8 cellular contexts compared by ENCODE assay signal in genomic region chr17:44014133-44014436, GRCh38. TPM values are rescaled to one million over a fixed set of nuclear protein-coding genes. Genes with fewer than 3 reads are reported as not detected.
A peak's percentile ranks its signal among the peaks of the same experiment; 100 is the strongest.
DNase-seq lines count a peak whose midpoint lies in the region; ATAC-seq and TF ChIP-seq lines count a peak whose summit lies in the region.

No MANE protein-coding gene starts in this region.

- H3K27me3 Mint-ChIP-seq in T-helper 1 cell treated with Interleukin-12 subunit alpha and Interleukin-12 subunit beta and Interleukin-4 antibody, amounts not matched to agents 30 μg/mL and 1 μg/mL, for 36 hours (ENCODE audit: low read depth) = no peaks in the 10 kb centered on the region

- ATAC-seq in left colon = peak; percentile 5

- H3K27ac ChIP-seq in adrenal gland (peak overlapping the region in 2 of 5 donors; percentile 48 to 79), testis (peak overlapping the region; percentile 49 to 73)

- H3K4me3 ChIP-seq in adrenal gland (peak overlapping the region in 3 of 4 donors; percentile 74 to 96 (median 86)), testis (peak overlapping the region; percentile 60 to 88)

- 9 to 33% (median 12%) methylated on average over 1 to 12 of the region's 12 CpGs for WGBS in adrenal gland, 4 donors
- 7 to 17% methylated on average over 4 to 12 of the region's 12 CpGs for WGBS in testis, 2 donors

- H3K27me3 ChIP-seq in adrenal gland = no peaks in the 10 kb centered on the region
- H3K27me3 ChIP-seq in testis = no peaks in the 10 kb centered on the region

- DNase-seq in T-helper 1 cell = no peak
- DNase-seq in adrenal gland = peak in 1 of 7 donors; percentile 21
- DNase-seq in left colon = peak in 1 of 2 donors; percentile 28
- DNase-seq in testis = no peak
- DNase-seq in SKM-1 (lab: John Stamatoyannopoulos, UW; ENCODE audit: unreplicated experiment) = no peak
- no peak for DNase-seq in head of caudate nucleus
- DNase-seq in HuH-7.5 (ENCODE audit: low spot score) = no peak

- TF ChIP-seq CTCF in adrenal gland (IDR thresholded peaks at IDR 0.05) (no peak), testis (IDR thresholded peaks at IDR 0.05) (no peak)

- H3K9me3 Mint-ChIP-seq in T-helper 1 cell treated with Interleukin-12 subunit alpha and Interleukin-12 subunit beta and Interleukin-4 antibody, amounts not matched to agents 30 μg/mL and 1 μg/mL, for 36 hours = no peaks in the 10 kb centered on the region

- H3K36me3 ChIP-seq in adrenal gland (replicated peaks in 1 of 2) (peaks cover 0 to 4% of the 10 kb centered on the region in 2 donors), testis (ENCODE audit: low read depth, missing control alignments) (no peaks in the 10 kb centered on the region)

- no peaks in the 10 kb centered on the region for H3K9me3 ChIP-seq in adrenal gland (replicated peaks in 1 of 3)
- H3K9me3 ChIP-seq in testis = no peaks in the 10 kb centered on the region

- intact Hi-C loops in adrenal gland (cut with DNase I) (no loop called here), left colon (cut with DNase I, micrococcal nuclease) (no loop called here), testis (cut with DNase I; ENCODE audit: low total_unique reads) (no loop called here), head of caudate nucleus (cut with DNase I) (loop anchor here (2.0 kb wide), 1 partner anchor 53 kb away; the partner anchor contains the start of gene LSM12)

- H3K4me1 ChIP-seq in adrenal gland (replicated peaks in 1 of 2) = peaks cover 9 to 10% of the 10 kb centered on the region in 2 donors
- peaks cover 9% of the 10 kb centered on the region for H3K4me1 ChIP-seq in testis

- peak overlapping the region; percentile 95 for H3K27ac Mint-ChIP-seq in T-helper 1 cell treated with Interleukin-12 subunit alpha and Interleukin-12 subunit beta and Interleukin-4 antibody, amounts not matched to agents 30 μg/mL and 1 μg/mL, for 36 hours

- H3K36me3 Mint-ChIP-seq in T-helper 1 cell treated with Interleukin-12 subunit alpha and Interleukin-12 subunit beta and Interleukin-4 antibody, amounts not matched to agents 30 μg/mL and 1 μg/mL, for 36 hours (ENCODE audit: low read depth) = peaks cover 6% of the 10 kb centered on the region

- H3K4me3 Mint-ChIP-seq in T-helper 1 cell treated with Interleukin-12 subunit alpha and Interleukin-12 subunit beta and Interleukin-4 antibody, amounts not matched to agents 30 μg/mL and 1 μg/mL, for 36 hours = peak overlapping the region; percentile 100

- H3K4me1 Mint-ChIP-seq in T-helper 1 cell treated with Interleukin-12 subunit alpha and Interleukin-12 subunit beta and Interleukin-4 antibody, amounts not matched to agents 30 μg/mL and 1 μg/mL, for 36 hours (ENCODE audit: low read depth) = peaks cover 14% of the 10 kb centered on the region

- TF ChIP-seq POLR2A in adrenal gland (IDR thresholded peaks at IDR 0.05) (no peak), testis (IDR thresholded peaks at IDR 0.05) (no peak)

RNA-seq across cellular contexts. Expression of gene TMEM101, which starts 0.7 kb away (rescaled TPM):
- total RNA-seq in adrenal gland (10 to 100 TPM; 20.4 to 51.9 (median 34.7) TPM), left colon (10 to 100 TPM; 25.9 to 30.4 TPM), testis (10 to 100 TPM; 38.4 to 63.3 TPM)
- polyA plus RNA-seq in adrenal gland (10 to 100 TPM; 12.4 to 19.1 (median 12.7) TPM), testis (ENCODE audit: insufficient read depth, low read depth, low replicate concordance) (51.1 TPM)

RNA-seq across cellular contexts. Expression of gene NAGS, which starts 9.7 kb away (rescaled TPM):
- total RNA-seq in adrenal gland = 1 to 10 TPM in 6 of 8 donors, under 1 TPM in 2; 0.66 to 4.4 (median 1.2) TPM
- polyA plus RNA-seq in adrenal gland = under 1 TPM; 0.37 to 0.88 (median 0.72) TPM
- total RNA-seq in left colon = 10 to 100 TPM in 1 of 2 donors, 1 to 10 TPM in 1; 9.2 to 13.8 TPM
- 1 to 10 TPM; 2.5 to 3.1 TPM for total RNA-seq in testis
- polyA plus RNA-seq in testis (ENCODE audit: insufficient read depth, low read depth, low replicate concordance) = 6.5 TPM

RNA-seq across cellular contexts. Expression of gene LSM12, which starts 52.4 kb away (rescaled TPM):
- 10 to 100 TPM; 19.8 to 53.0 (median 40.0) TPM for total RNA-seq in adrenal gland
- polyA plus RNA-seq in adrenal gland = 10 to 100 TPM; 28.9 to 54.7 (median 37.0) TPM
- 10 to 100 TPM; 43.4 to 59.7 TPM for total RNA-seq in left colon
- 10 to 100 TPM; 52.7 to 74.4 TPM for total RNA-seq in testis
- polyA plus RNA-seq in testis (ENCODE audit: insufficient read depth, low read depth, low replicate concordance) = 57.6 TPM

RNA-seq across cellular contexts. Expression of gene G6PC3, which starts 56.5 kb away (rescaled TPM):
- total RNA-seq in adrenal gland = 100 to 1,000 TPM in 2 of 8 donors, 10 to 100 TPM in 6; 51.2 to 114 (median 80.9) TPM
- 100 to 1,000 TPM in 2 of 3 donors, 10 to 100 TPM in 1; 95.0 to 254 (median 207) TPM for polyA plus RNA-seq in adrenal gland
- 10 to 100 TPM; 31.2 to 38.2 TPM for total RNA-seq in left colon
- total RNA-seq in testis = 10 to 100 TPM; 58.0 to 85.5 TPM
- polyA plus RNA-seq in testis (ENCODE audit: insufficient read depth, low read depth, low replicate concordance) = 109 TPM
